ENCODE assay signal across 23 cellular contexts in the genomic region with DNA sequence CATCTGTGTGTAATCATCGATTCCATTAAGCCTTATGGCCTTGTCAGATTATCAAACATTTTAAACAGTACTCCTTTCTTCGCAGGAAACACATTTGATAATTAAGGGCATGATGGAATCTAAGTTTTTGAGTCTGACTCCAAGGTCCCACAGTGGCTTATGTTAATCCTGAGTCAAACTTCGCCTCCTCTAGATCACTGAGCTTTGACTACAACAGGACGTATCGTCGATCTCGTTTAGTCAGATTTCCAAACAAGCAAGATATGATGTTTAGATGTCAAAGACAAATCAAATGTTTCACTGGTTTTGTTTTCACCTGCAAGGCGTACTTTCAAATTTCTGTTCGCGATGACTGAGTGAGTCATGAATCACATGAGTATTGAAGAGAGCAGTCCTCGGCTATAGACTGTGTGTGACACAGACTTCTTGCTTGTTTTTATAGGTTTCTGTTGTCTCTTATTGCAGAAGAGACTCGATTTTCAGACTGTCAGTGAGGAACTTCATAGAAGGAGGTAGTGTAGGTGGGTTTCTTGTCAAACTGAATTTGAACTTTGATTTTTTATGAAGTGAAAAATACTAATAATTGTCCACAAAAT.
DNase-seq lines count a peak whose midpoint lies in the region; ATAC-seq and TF ChIP-seq lines count a peak whose summit lies in the region.
"Had no signal": no experiment of that assay in that cellular context is flagged by ENCODE, and none has a peak within 500 bp of the region (broad histone marks: within the 10 kb centered on the region; RNA-seq: fewer than 3 reads in every experiment).

No MANE protein-coding gene starts in this region.

- H3K4me1 ChIP-seq in Panc1 (ENCODE audit: control insufficient read depth, insufficient read depth, low read length) (no peaks in the 10 kb centered on the region), foreskin keratinocyte (no peaks in the 10 kb centered on the region)

- H3K27ac ChIP-seq in Panc1 (ENCODE audit: low read length), result no peak overlapping the region
- no peak overlapping the region for H3K27ac ChIP-seq in foreskin keratinocyte
- H3K27ac ChIP-seq: SK-N-MC had no signal

- TF ChIP-seq CTCF in Panc1 (IDR thresholded peaks at IDR 0.05), result no peak
- TF ChIP-seq CTCF in foreskin keratinocyte (conservative IDR thresholded peaks at IDR 0.05), result no peak

- H3K27me3 Mint-ChIP-seq in activated T-helper 2 cell treated with anti-CD3 and anti-CD28 coated beads, Interferon-gamma antibody, Interleukin-2, Interleukin-4, amounts not matched to agents 10 μg/mL and 5 μg/mL and 100 μg/mL, durations not matched to agents 14 hours and 24 hours and 36 hours (ENCODE audit: low read depth), result peaks cover 14% of the 10 kb centered on the region

- no peak overlapping the region for H3K4me3 Mint-ChIP-seq in activated T-helper 2 cell treated with anti-CD3 and anti-CD28 coated beads, Interferon-gamma antibody, Interleukin-2, Interleukin-4, amounts not matched to agents 10 μg/mL and 5 μg/mL and 100 μg/mL, durations not matched to agents 14 hours and 24 hours and 36 hours (ENCODE audit: low read depth)
- H3K4me3 Mint-ChIP-seq: CD8-positive, alpha-beta T cell had no signal

- in situ Hi-C loops in Panc1 (cut with HindIII; ENCODE audit: low pct_unique_long_range_greater_than_20kb, low sequenced_read_pairs), result no loop called here

- ATAC-seq in Panc1, result peak; percentile 62; the same call in 1 of the 2 replicates
- peak; percentile 31 for ATAC-seq in foreskin keratinocyte
- no peak for ATAC-seq in GM18909 (IDR thresholded peaks at IDR 0.05; ENCODE audit: poor library complexity, unreplicated experiment)
- ATAC-seq: CD8-positive, alpha-beta T cell; Right ventricle myocardium inferior had no signal

- H3K4me1 Mint-ChIP-seq in activated T-helper 2 cell treated with anti-CD3 and anti-CD28 coated beads, Interferon-gamma antibody, Interleukin-2, Interleukin-4, amounts not matched to agents 10 μg/mL and 5 μg/mL and 100 μg/mL, durations not matched to agents 14 hours and 24 hours and 36 hours (ENCODE audit: low read depth), result peaks cover 4% of the 10 kb centered on the region

- no peaks in the 10 kb centered on the region for H3K9me3 Mint-ChIP-seq in activated T-helper 2 cell treated with anti-CD3 and anti-CD28 coated beads, Interferon-gamma antibody, Interleukin-2, Interleukin-4, amounts not matched to agents 10 μg/mL and 5 μg/mL and 100 μg/mL, durations not matched to agents 14 hours and 24 hours and 36 hours
- H3K9me3 Mint-ChIP-seq: CD8-positive, alpha-beta T cell had no signal

- H3K27ac Mint-ChIP-seq in activated T-helper 2 cell treated with anti-CD3 and anti-CD28 coated beads, Interferon-gamma antibody, Interleukin-2, Interleukin-4, amounts not matched to agents 10 μg/mL and 5 μg/mL and 100 μg/mL, durations not matched to agents 14 hours and 24 hours and 36 hours, result no peak overlapping the region
- H3K27ac Mint-ChIP-seq: CD8-positive, alpha-beta T cell had no signal

- no peaks in the 10 kb centered on the region for H3K36me3 ChIP-seq in Panc1 (ENCODE audit: control insufficient read depth, insufficient read depth, low read length)

- intact Hi-C loops in Panc1 (cut with micrococcal nuclease; ENCODE audit: unreplicated experiment), result no loop called here
- intact Hi-C loops in activated T-helper 2 cell treated with anti-CD3 and anti-CD28 coated beads, Interferon-gamma antibody, Interleukin-2, Interleukin-4, amounts not matched to agents 10 μg/mL and 5 μg/mL and 100 μg/mL, durations not matched to agents 14 hours and 24 hours and 36 hours (cut with micrococcal nuclease), result no loop called here

- POLR2A ChIA-PET in Panc1 (lab: Charles Lee), result no interaction called here

- H3K4me3 ChIP-seq in Panc1 (ENCODE audit: low read depth in 2 of 2, low read length in 2 of 2), result no peak overlapping the region
- H3K4me3 ChIP-seq: SK-N-MC had no signal

- no peaks in the 10 kb centered on the region for H3K36me3 Mint-ChIP-seq in activated T-helper 2 cell treated with anti-CD3 and anti-CD28 coated beads, Interferon-gamma antibody, Interleukin-2, Interleukin-4, amounts not matched to agents 10 μg/mL and 5 μg/mL and 100 μg/mL, durations not matched to agents 14 hours and 24 hours and 36 hours (ENCODE audit: low read depth)
- H3K36me3 Mint-ChIP-seq: CD8-positive, alpha-beta T cell had no signal

- no peaks in the 10 kb centered on the region for H3K9me3 ChIP-seq in Panc1 (ENCODE audit: control insufficient read depth, insufficient read depth, low read depth, low read length)

- H3K27me3 ChIP-seq in Panc1 (ENCODE audit: control insufficient read depth, insufficient read depth, low read length), result no peaks in the 10 kb centered on the region
- H3K27me3 ChIP-seq in foreskin keratinocyte, result peaks cover 31% of the 10 kb centered on the region

- DNase-seq in NCI-H2171 treated with DMSO at 0.1 percent for 48 hours (lab: John Stamatoyannopoulos, UW) (peak; percentile 20), NCI-H2171 (lab: John Stamatoyannopoulos, UW) (no peak), COLO829 (ENCODE audit: low spot score) (peak; percentile 14), Panc1 (ENCODE audit: low read depth, low spot score) (peak; percentile 24), foreskin keratinocyte (no peak)
- no peak for DNase-seq in activated T-helper 2 cell treated with anti-CD3 and anti-CD28 coated beads, Interferon-gamma antibody, Interleukin-2, Interleukin-4, amounts not matched to agents 10 μg/mL and 5 μg/mL and 100 μg/mL, durations not matched to agents 14 hours and 24 hours and 36 hours (ENCODE audit: low spot score)
- DNase-seq: 8988T; AML-193; C1 segment of cervical spinal cord; CD8-positive, alpha-beta T cell; DMS79 treated with DMSO at 0.1 percent for 48 hours; H7; NCI-H1092; NCI-H1436; NCI-H187 treated with DMSO at 0.1 percent for 48 hours; NCI-H226; NCI-H510A treated with DMSO at 0.1 percent for 48 hours; NCI-H748 treated with DMSO at 0.1 percent for 48 hours; OCI-M1; SW 1271 had no signal

- CTCF ChIA-PET in Panc1 (lab: Charles Lee), result no interaction called here

- BruUV-seq in Panc1 (replicated peaks; lab: Mats Ljungman, UMichigan), result no TSS peak

Comparison
In these comparisons a context has a peak if more than half of its experiments do, and no peak if none do; other contexts are left out.
1. DNase-seq: peak in NCI-H2171 treated with DMSO at 0.1 percent for 48 hours (single experiment), COLO829 (single experiment) and Panc1 (single experiment); none in NCI-H2171 (single experiment), foreskin keratinocyte (0 of 2) and activated T-helper 2 cell treated with anti-CD3 and anti-CD28 coated beads, Interferon-gamma antibody, Interleukin-2, Interleukin-4, amounts not matched to agents 10 μg/mL and 5 μg/mL and 100 μg/mL, durations not matched to agents 14 hours and 24 hours and 36 hours (single experiment).